Comparison of ENCODE assay signal across 1 cellular context in the genomic region with DNA sequence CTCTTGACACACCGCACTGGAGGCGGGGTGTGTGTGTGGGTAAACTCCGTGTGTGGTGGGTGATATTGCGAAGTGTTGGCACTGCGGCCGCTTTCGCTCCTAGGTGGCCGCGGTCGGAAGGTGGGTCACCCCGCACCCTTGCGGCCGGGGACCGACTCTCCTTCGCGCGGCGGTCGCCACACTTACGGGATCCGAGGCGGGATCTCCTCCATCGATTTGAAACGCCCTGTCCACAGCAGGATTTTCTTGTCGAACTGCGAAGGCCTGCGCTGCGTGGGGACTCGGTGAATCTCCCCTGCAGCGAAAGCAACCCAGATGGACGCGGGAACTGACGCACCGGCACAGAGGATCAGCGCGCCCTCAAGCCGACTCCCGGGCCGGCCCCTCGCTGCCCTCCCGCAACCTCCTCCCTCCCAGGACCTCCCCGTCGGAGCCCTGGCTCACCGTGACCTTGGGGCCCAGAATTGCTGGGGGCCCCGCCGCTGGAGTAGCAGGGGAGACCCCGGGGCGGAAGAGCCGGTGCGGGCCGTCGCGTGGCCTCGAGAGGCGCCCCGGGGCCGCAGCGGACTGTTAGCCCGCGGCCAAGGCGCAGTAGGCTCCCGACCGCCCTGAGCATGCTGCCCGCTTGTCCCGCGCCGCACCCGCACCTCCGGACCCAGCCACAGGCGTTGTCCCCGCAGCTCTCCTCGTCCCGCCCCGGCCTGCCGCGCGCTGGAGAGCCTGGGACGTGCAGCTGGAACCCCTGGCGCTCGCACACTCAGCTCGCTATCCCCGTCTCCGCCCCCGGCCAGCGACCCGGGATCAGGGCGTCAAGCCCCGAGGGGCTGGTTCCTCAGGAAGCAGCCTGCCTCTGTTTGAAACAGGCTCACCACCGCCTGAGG.
TF ChIP-seq lines count a peak whose summit lies in the region.

A gene (minus strand): TSS at position 759 of the 881 bp plus-strand sequence. CDS start 143 bp downstream, at position 616.

TF ChIP-seq in WTC11, 78 proteins besides CTCF, POLR2A, EP300 and RAD21 (continued from another document):
- TF ChIP-seq ETV6 (CRISPR knock-in tag; IDR thresholded peaks at IDR 0.05) (no peak), ESRRA (CRISPR knock-in tag; IDR thresholded peaks at IDR 0.05; ENCODE audit: borderline replicate concordance) (peak; percentile 10; the same call in 1 of the 2 replicates), SMAD3 (CRISPR knock-in tag; IDR thresholded peaks at IDR 0.05; ENCODE audit: borderline replicate concordance) (0 out of 2 replicates have a peak, but pooled peaks have one; percentile 49), MYBL2 (CRISPR knock-in tag; IDR thresholded peaks at IDR 0.05) (peak; percentile 75), ZNF423 (CRISPR knock-in tag; IDR thresholded peaks at IDR 0.05) (peak; percentile 44; the same call in 1 of the 2 replicates), ZNF219 (CRISPR knock-in tag; IDR thresholded peaks at IDR 0.05; ENCODE audit: borderline replicate concordance) (no peak)
- TF ChIP-seq, protein P1, sequence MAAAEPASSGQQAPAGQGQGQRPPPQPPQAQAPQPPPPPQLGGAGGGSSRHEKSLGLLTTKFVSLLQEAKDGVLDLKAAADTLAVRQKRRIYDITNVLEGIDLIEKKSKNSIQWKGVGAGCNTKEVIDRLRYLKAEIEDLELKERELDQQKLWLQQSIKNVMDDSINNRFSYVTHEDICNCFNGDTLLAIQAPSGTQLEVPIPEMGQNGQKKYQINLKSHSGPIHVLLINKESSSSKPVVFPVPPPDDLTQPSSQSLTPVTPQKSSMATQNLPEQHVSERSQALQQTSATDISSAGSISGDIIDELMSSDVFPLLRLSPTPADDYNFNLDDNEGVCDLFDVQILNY (CRISPR knock-in tag; IDR thresholded peaks at IDR 0.05): no peak
- TF ChIP-seq, protein P2, sequence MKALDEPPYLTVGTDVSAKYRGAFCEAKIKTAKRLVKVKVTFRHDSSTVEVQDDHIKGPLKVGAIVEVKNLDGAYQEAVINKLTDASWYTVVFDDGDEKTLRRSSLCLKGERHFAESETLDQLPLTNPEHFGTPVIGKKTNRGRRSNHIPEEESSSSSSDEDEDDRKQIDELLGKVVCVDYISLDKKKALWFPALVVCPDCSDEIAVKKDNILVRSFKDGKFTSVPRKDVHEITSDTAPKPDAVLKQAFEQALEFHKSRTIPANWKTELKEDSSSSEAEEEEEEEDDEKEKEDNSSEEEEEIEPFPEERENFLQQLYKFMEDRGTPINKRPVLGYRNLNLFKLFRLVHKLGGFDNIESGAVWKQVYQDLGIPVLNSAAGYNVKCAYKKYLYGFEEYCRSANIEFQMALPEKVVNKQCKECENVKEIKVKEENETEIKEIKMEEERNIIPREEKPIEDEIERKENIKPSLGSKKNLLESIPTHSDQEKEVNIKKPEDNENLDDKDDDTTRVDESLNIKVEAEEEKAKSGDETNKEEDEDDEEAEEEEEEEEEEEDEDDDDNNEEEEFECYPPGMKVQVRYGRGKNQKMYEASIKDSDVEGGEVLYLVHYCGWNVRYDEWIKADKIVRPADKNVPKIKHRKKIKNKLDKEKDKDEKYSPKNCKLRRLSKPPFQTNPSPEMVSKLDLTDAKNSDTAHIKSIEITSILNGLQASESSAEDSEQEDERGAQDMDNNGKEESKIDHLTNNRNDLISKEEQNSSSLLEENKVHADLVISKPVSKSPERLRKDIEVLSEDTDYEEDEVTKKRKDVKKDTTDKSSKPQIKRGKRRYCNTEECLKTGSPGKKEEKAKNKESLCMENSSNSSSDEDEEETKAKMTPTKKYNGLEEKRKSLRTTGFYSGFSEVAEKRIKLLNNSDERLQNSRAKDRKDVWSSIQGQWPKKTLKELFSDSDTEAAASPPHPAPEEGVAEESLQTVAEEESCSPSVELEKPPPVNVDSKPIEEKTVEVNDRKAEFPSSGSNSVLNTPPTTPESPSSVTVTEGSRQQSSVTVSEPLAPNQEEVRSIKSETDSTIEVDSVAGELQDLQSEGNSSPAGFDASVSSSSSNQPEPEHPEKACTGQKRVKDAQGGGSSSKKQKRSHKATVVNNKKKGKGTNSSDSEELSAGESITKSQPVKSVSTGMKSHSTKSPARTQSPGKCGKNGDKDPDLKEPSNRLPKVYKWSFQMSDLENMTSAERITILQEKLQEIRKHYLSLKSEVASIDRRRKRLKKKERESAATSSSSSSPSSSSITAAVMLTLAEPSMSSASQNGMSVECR (CRISPR knock-in tag; IDR thresholded peaks at IDR 0.05; ENCODE audit: borderline replicate concordance): no peak; the same call in 1 of the 2 replicates
- TF ChIP-seq, protein P3, sequence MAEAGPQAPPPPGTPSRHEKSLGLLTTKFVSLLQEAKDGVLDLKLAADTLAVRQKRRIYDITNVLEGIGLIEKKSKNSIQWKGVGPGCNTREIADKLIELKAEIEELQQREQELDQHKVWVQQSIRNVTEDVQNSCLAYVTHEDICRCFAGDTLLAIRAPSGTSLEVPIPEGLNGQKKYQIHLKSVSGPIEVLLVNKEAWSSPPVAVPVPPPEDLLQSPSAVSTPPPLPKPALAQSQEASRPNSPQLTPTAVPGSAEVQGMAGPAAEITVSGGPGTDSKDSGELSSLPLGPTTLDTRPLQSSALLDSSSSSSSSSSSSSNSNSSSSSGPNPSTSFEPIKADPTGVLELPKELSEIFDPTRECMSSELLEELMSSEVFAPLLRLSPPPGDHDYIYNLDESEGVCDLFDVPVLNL (CRISPR knock-in tag; IDR thresholded peaks at IDR 0.05; ENCODE audit: borderline replicate concordance, low read depth): peak; percentile 55; the same call in 1 of the 2 replicates
- TF ChIP-seq, protein P4, sequence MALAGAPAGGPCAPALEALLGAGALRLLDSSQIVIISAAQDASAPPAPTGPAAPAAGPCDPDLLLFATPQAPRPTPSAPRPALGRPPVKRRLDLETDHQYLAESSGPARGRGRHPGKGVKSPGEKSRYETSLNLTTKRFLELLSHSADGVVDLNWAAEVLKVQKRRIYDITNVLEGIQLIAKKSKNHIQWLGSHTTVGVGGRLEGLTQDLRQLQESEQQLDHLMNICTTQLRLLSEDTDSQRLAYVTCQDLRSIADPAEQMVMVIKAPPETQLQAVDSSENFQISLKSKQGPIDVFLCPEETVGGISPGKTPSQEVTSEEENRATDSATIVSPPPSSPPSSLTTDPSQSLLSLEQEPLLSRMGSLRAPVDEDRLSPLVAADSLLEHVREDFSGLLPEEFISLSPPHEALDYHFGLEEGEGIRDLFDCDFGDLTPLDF (CRISPR knock-in tag; IDR thresholded peaks at IDR 0.05): 0 out of 2 replicates have a peak, but pooled peaks have one; percentile 39
- TF ChIP-seq, protein P5, sequence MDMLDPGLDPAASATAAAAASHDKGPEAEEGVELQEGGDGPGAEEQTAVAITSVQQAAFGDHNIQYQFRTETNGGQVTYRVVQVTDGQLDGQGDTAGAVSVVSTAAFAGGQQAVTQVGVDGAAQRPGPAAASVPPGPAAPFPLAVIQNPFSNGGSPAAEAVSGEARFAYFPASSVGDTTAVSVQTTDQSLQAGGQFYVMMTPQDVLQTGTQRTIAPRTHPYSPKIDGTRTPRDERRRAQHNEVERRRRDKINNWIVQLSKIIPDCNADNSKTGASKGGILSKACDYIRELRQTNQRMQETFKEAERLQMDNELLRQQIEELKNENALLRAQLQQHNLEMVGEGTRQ (CRISPR knock-in tag; IDR thresholded peaks at IDR 0.05): no peak
